Comparison of ENCODE assay signal across 1 cellular context in the genomic region with DNA sequence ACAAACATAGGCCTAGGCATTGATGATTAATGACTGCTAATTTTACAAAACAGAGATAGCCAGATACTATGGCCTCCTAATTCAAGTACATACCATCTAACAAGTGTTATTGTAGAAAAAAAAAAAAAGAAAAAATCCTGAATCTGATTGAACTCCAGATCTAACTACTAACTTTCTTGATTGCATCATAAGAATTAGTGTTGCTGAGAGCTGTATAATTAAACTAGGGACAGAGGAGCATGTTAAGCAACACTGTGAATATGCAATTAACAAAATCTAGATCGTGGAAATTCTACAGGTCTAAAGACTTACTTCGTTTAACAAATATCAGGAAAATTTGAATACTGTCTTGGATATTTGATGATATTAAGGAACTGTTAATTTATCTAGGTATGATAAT.
TF ChIP-seq lines count a peak whose summit lies in the region.

No MANE protein-coding gene starts in this region.

TF ChIP-seq in K562, 482 proteins besides CTCF, POLR2A, EP300 and RAD21 (continued from another document):
- TF ChIP-seq, protein P1, sequence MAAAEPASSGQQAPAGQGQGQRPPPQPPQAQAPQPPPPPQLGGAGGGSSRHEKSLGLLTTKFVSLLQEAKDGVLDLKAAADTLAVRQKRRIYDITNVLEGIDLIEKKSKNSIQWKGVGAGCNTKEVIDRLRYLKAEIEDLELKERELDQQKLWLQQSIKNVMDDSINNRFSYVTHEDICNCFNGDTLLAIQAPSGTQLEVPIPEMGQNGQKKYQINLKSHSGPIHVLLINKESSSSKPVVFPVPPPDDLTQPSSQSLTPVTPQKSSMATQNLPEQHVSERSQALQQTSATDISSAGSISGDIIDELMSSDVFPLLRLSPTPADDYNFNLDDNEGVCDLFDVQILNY (CRISPR knock-in tag; IDR thresholded peaks at IDR 0.05): no peak
